ENCODE assay signal across 16 cellular contexts in the genomic region with DNA sequence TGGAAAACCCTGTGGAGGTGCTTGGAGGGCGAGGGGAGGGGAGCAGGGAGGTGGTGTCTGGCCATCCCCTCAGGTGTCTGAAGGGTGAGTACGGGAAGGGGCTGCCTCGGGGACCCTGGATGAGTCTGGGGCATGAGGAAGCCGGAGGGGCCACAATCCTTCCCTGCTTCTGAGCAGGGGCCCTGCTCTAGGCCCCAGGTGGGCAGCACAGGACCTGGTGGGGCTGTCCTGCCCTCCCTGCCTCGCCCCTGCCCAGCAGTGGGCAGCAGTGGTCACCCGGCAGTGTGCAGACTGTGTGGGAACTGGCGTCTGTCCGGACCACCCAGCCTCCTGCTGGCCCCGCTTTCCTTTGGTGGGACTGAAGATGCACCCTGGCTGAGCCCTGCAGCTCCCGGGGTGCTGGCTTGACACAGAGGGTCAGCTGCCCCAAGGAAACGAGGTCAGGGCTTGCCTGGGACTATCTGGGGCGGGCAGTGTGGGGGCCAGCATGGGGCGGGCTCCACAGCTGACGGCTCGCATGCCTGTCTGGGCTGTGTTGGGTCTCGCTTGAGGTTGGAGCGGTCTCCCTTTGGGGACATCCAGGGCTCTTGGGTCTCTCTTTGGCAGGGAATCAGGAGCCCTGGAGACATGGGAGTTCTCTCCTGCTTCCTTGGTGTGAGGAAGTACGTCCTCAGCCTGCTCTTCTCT. TPM values are rescaled to one million over a fixed set of nuclear protein-coding genes. Genes with fewer than 3 reads are reported as not detected.
A peak's percentile ranks its signal among the peaks of the same experiment; 100 is the strongest.
DNase-seq lines count a peak whose midpoint lies in the region; ATAC-seq and TF ChIP-seq lines count a peak whose summit lies in the region.
"Had no signal": no experiment of that assay in that cellular context is flagged by ENCODE, and none has a peak within 500 bp of the region (broad histone marks: within the 10 kb centered on the region; RNA-seq: fewer than 3 reads in every experiment).

No MANE protein-coding gene starts in this region.

- intact Hi-C loops in left ventricle myocardium superior (cut with micrococcal nuclease) = no loop called here

- H3K4me1 Mint-ChIP-seq in WTC11 = peaks cover 7% of the 10 kb centered on the region; the same call in 1 of the 2 replicates
- no peaks in the 10 kb centered on the region for H3K4me1 Mint-ChIP-seq in natural killer cell treated with Interleukin-12 subunit alpha and Interleukin-12 subunit beta and Interleukin-15 and Interleukin-18, amount 100 ng/mL, for 72 hours (ENCODE audit: low read depth in 2 of 2)

- no peaks in the 10 kb centered on the region for H3K36me3 Mint-ChIP-seq in WTC11
- no peaks in the 10 kb centered on the region for H3K36me3 Mint-ChIP-seq in natural killer cell treated with Interleukin-12 subunit alpha and Interleukin-12 subunit beta and Interleukin-15 and Interleukin-18, amount 100 ng/mL, for 72 hours
- H3K36me3 Mint-ChIP-seq: CD8-positive, alpha-beta T cell had no signal

- H3K9me3 ChIP-seq in right atrium auricular region (no peaks in the 10 kb centered on the region), neutrophil (no peaks in the 10 kb centered on the region), suprapubic skin (no peaks in the 10 kb centered on the region)
- H3K9me3 ChIP-seq: A549, SJSA1 had no signal

- no peaks in the 10 kb centered on the region for H3K9me3 Mint-ChIP-seq in WTC11
- no peaks in the 10 kb centered on the region for H3K9me3 Mint-ChIP-seq in natural killer cell treated with Interleukin-12 subunit alpha and Interleukin-12 subunit beta and Interleukin-15 and Interleukin-18, amount 100 ng/mL, for 72 hours
- H3K9me3 Mint-ChIP-seq: CD8-positive, alpha-beta T cell had no signal

- no peak overlapping the region for H3K4me3 Mint-ChIP-seq in WTC11
- H3K4me3 Mint-ChIP-seq in natural killer cell treated with Interleukin-12 subunit alpha and Interleukin-12 subunit beta and Interleukin-15 and Interleukin-18, amount 100 ng/mL, for 72 hours = no peak overlapping the region
- H3K4me3 Mint-ChIP-seq: CD8-positive, alpha-beta T cell had no signal

- peak; percentile 13 for ATAC-seq in left ventricle myocardium superior
- no peak for ATAC-seq in WTC11
- no peak for ATAC-seq in natural killer cell treated with Interleukin-12 subunit alpha and Interleukin-12 subunit beta and Interleukin-15 and Interleukin-18, amount 100 ng/mL, for 72 hours
- ATAC-seq in HG03097 (IDR thresholded peaks at IDR 0.05; ENCODE audit: low FRiP score, unreplicated experiment) = no peak
- ATAC-seq: A549; CD8-positive, alpha-beta T cell had no signal

- H3K4me1 ChIP-seq in right atrium auricular region (peaks cover 0 to 100% of the 10 kb centered on the region in 2 donors), neutrophil (ENCODE audit: control insufficient read depth in 1 of 2, insufficient read depth in 1 of 2, low read depth in 1 of 2, low read length in 1 of 2) (peaks cover 39 to 61% of the 10 kb centered on the region in 2 experiments), suprapubic skin (peaks cover 100% of the 10 kb centered on the region)
- H3K4me1 ChIP-seq: SJSA1 had no signal

- CTCF ChIA-PET in WTC11 (lab: Charles Lee) = no interaction called here

- no peak for DNase-seq in left ventricle myocardium superior
- DNase-seq in right atrium auricular region (ENCODE audit: low spot score) = no peak
- no peak for DNase-seq in WTC11 (ENCODE audit: low spot score)
- no peak for DNase-seq in suprapubic skin (ENCODE audit: low spot score in 2 of 2)
- DNase-seq in natural killer cell treated with Interleukin-12 subunit alpha and Interleukin-12 subunit beta and Interleukin-15 and Interleukin-18, amount 100 ng/mL, for 72 hours (ENCODE audit: low spot score) = no peak
- no peak for DNase-seq in NCI-H226
- DNase-seq: CD8-positive, alpha-beta T cell; NCI-H187; NCI-H2227 treated with DMSO at 0.1 percent for 48 hours; NCI-H526; PC-9 had no signal

- 81% methylated on average over 9 of the region's 18 CpGs for WGBS in suprapubic skin

- H3K27ac Mint-ChIP-seq in WTC11 = peak overlapping the region; percentile 89; the same call in 1 of the 2 replicates
- no peak overlapping the region for H3K27ac Mint-ChIP-seq in natural killer cell treated with Interleukin-12 subunit alpha and Interleukin-12 subunit beta and Interleukin-15 and Interleukin-18, amount 100 ng/mL, for 72 hours
- H3K27ac Mint-ChIP-seq: CD8-positive, alpha-beta T cell had no signal

- POLR2A ChIA-PET in WTC11 (lab: Charles Lee) = no interaction called here

- no peak for TF ChIP-seq POLR2A in suprapubic skin (IDR thresholded peaks at IDR 0.05)

- no peaks in the 10 kb centered on the region for H3K27me3 Mint-ChIP-seq in WTC11 (ENCODE audit: low read depth)
- no peaks in the 10 kb centered on the region for H3K27me3 Mint-ChIP-seq in natural killer cell treated with Interleukin-12 subunit alpha and Interleukin-12 subunit beta and Interleukin-15 and Interleukin-18, amount 100 ng/mL, for 72 hours

- TF ChIP-seq CTCF in right atrium auricular region (IDR thresholded peaks at IDR 0.05) (no peak), WTC11 (IDR thresholded peaks at IDR 0.05) (no peak), neutrophil (IDR thresholded peaks at IDR 0.05) (no peak), suprapubic skin (IDR thresholded peaks at IDR 0.05) (no peak)

- no peak for TF ChIP-seq EP300 in suprapubic skin (IDR thresholded peaks at IDR 0.05)

- peak overlapping the region in 1 of 2 donors; percentile 30 for H3K27ac ChIP-seq in right atrium auricular region
- peak overlapping the region; percentile 36 for H3K27ac ChIP-seq in neutrophil
- H3K27ac ChIP-seq in suprapubic skin = peak overlapping the region; percentile 91
- H3K27ac ChIP-seq: A549, KMS-11, PC-9, SJSA1 had no signal

- H3K4me3 ChIP-seq in right atrium auricular region = no peak overlapping the region
- H3K4me3 ChIP-seq in neutrophil (ENCODE audit: low read depth in 1 of 2, low read length in 1 of 2) = no peak overlapping the region
- H3K4me3 ChIP-seq in suprapubic skin = no peak overlapping the region
- H3K4me3 ChIP-seq: A549, PC-9, SJSA1 had no signal

- H3K36me3 ChIP-seq in right atrium auricular region = no peaks in the 10 kb centered on the region
- H3K36me3 ChIP-seq in neutrophil = peaks cover 13% of the 10 kb centered on the region
- H3K36me3 ChIP-seq in suprapubic skin = no peaks in the 10 kb centered on the region
- H3K36me3 ChIP-seq: SJSA1 had no signal

- no peaks in the 10 kb centered on the region for H3K27me3 ChIP-seq in right atrium auricular region
- no peaks in the 10 kb centered on the region for H3K27me3 ChIP-seq in neutrophil
- H3K27me3 ChIP-seq in suprapubic skin = no peaks in the 10 kb centered on the region
- H3K27me3 ChIP-seq: SJSA1 had no signal

TF ChIP-seq in WTC11, 78 proteins besides CTCF, POLR2A, EP300 and RAD21 (continues in another document):
- TF ChIP-seq ZNF416 (CRISPR knock-in tag; IDR thresholded peaks at IDR 0.05) = no peak
- TF ChIP-seq ZNF121 (CRISPR knock-in tag; IDR thresholded peaks at IDR 0.05) = no peak
- TF ChIP-seq, protein P1, sequence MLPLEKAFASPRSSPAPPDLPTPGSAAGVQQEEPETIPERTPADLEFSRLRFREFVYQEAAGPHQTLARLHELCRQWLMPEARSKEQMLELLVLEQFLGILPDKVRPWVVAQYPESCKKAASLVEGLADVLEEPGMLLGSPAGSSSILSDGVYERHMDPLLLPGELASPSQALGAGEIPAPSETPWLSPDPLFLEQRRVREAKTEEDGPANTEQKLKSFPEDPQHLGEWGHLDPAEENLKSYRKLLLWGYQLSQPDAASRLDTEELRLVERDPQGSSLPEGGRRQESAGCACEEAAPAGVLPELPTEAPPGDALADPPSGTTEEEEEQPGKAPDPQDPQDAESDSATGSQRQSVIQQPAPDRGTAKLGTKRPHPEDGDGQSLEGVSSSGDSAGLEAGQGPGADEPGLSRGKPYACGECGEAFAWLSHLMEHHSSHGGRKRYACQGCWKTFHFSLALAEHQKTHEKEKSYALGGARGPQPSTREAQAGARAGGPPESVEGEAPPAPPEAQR (CRISPR knock-in tag; IDR thresholded peaks at IDR 0.05) = no peak
- no peak for TF ChIP-seq ZNF263 (CRISPR knock-in tag; IDR thresholded peaks at IDR 0.05; ENCODE audit: low read depth)
- TF ChIP-seq SMAD4 (CRISPR knock-in tag; IDR thresholded peaks at IDR 0.05) = no peak
- TF ChIP-seq, protein P2, sequence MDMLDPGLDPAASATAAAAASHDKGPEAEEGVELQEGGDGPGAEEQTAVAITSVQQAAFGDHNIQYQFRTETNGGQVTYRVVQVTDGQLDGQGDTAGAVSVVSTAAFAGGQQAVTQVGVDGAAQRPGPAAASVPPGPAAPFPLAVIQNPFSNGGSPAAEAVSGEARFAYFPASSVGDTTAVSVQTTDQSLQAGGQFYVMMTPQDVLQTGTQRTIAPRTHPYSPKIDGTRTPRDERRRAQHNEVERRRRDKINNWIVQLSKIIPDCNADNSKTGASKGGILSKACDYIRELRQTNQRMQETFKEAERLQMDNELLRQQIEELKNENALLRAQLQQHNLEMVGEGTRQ (CRISPR knock-in tag; IDR thresholded peaks at IDR 0.05) = no peak
- no peak for TF ChIP-seq ZNF671 (CRISPR knock-in tag; IDR thresholded peaks at IDR 0.05)
- TF ChIP-seq, protein P3, sequence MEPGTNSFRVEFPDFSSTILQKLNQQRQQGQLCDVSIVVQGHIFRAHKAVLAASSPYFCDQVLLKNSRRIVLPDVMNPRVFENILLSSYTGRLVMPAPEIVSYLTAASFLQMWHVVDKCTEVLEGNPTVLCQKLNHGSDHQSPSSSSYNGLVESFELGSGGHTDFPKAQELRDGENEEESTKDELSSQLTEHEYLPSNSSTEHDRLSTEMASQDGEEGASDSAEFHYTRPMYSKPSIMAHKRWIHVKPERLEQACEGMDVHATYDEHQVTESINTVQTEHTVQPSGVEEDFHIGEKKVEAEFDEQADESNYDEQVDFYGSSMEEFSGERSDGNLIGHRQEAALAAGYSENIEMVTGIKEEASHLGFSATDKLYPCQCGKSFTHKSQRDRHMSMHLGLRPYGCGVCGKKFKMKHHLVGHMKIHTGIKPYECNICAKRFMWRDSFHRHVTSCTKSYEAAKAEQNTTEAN (CRISPR knock-in tag; IDR thresholded peaks at IDR 0.05) = no peak
- TF ChIP-seq ETV6 (CRISPR knock-in tag; IDR thresholded peaks at IDR 0.05) = no peak
- no peak for TF ChIP-seq NFYB (CRISPR knock-in tag; conservative IDR thresholded peaks at IDR 0.05; ENCODE audit: low read depth)

RNA-seq across cellular contexts. Expression of gene RXRA, which starts 26.1 kb away (rescaled TPM):
- total RNA-seq in left ventricle myocardium superior (90.8 TPM), right atrium auricular region (10 to 100 TPM; 34.5 to 50.8 TPM), WTC11 (2021) (24.9 to 27.5 TPM (median 25.0 TPM) in 3 replicates), suprapubic skin (100 to 1,000 TPM; 165 to 240 (median 185) TPM)
- total RNA-seq in natural killer cell treated with Interleukin-12 subunit alpha and Interleukin-12 subunit beta and Interleukin-15 and Interleukin-18, amount 100 ng/mL, for 72 hours = 1 to 10 TPM; 3.8 to 4.9 TPM
